14 cellular contexts compared by ENCODE assay signal in the genomic region with DNA sequence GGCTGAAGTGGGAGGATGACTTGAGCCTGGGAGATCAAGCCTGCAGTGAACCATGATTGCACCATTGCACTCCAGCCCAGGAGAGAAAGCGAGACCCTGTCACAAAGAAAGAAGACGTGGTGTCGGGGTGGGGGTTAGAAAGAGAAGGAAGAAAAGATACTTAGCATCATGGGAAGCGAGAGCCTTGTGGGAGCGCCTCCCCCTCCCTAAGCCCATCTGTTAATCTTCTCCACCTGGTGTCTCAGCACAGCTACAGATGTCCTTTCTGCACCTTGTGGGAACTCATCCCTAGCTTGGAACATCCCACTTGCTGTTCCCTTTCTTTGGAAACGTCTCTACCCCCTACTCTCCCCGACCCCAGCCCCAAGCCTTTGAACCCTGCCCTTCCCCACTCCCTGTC. TPM values are rescaled to one million over a fixed set of nuclear protein-coding genes. Genes with fewer than 3 reads are reported as not detected.
DNase-seq lines count a peak whose midpoint lies in the region; ATAC-seq and TF ChIP-seq lines count a peak whose summit lies in the region.
"Had no signal": no experiment of that assay in that cellular context is flagged by ENCODE, and none has a peak within 500 bp of the region (broad histone marks: within the 10 kb centered on the region; RNA-seq: fewer than 3 reads in every experiment).

No MANE protein-coding gene starts in this region.

- H3K27me3 Mint-ChIP-seq in CD4-positive, CD25-positive, alpha-beta regulatory T cell: no peaks in the 10 kb centered on the region
- H3K27me3 Mint-ChIP-seq in naive thymus-derived CD8-positive, alpha-beta T cell: no peaks in the 10 kb centered on the region

- peak overlapping the region in 2 of 3 donors; percentile 38 to 56 for H3K27ac Mint-ChIP-seq in CD4-positive, CD25-positive, alpha-beta regulatory T cell
- peak overlapping the region in 6 of 10 donors; percentile 9 to 67 (median 32) for H3K27ac Mint-ChIP-seq in naive thymus-derived CD8-positive, alpha-beta T cell

- H3K9me3 Mint-ChIP-seq in CD4-positive, CD25-positive, alpha-beta regulatory T cell: no peaks in the 10 kb centered on the region
- H3K9me3 Mint-ChIP-seq in naive thymus-derived CD8-positive, alpha-beta T cell: no peaks in the 10 kb centered on the region
- H3K9me3 Mint-ChIP-seq: IgD-negative memory B cell had no signal

- peaks cover 44% of the 10 kb centered on the region for H3K4me1 ChIP-seq in CD4-positive, CD25-positive, alpha-beta regulatory T cell (ENCODE audit: control insufficient read depth, insufficient read depth, low read length, poor library complexity, severe bottlenecking)

- H3K27ac ChIP-seq in CD4-positive, CD25-positive, alpha-beta regulatory T cell (ENCODE audit: insufficient read depth, low read length, poor library complexity, severe bottlenecking): no peak overlapping the region
- H3K27ac ChIP-seq in RWPE1: peak overlapping the region; percentile 95

- H3K4me3 Mint-ChIP-seq in CD4-positive, CD25-positive, alpha-beta regulatory T cell: no peak overlapping the region
- no peak overlapping the region for H3K4me3 Mint-ChIP-seq in naive thymus-derived CD8-positive, alpha-beta T cell

- DNase-seq in CD4-positive, CD25-positive, alpha-beta regulatory T cell: no peak
- peak; percentile 65 for DNase-seq in D341Med (ENCODE audit: low spot score)
- DNase-seq in RWPE1 (ENCODE audit: low spot score): no peak
- no peak for DNase-seq in naive thymus-derived CD8-positive, alpha-beta T cell
- DNase-seq in activated CD4-positive, alpha-beta T cell treated with anti-CD3 and anti-CD28 coated beads, Interleukin-2, amount 50 U/mL, for 48 hours: no peak
- DNase-seq: HCEC 1CT, NCI-H1436 treated with DMSO at 0.1 percent for 48 hours, NCI-H2081 treated with DMSO at 0.1 percent for 48 hours, NCI-H345, NCI-H748 treated with DMSO at 0.1 percent for 48 hours, SIG-M5 had no signal

- ATAC-seq in CD4-positive, CD25-positive, alpha-beta regulatory T cell (ENCODE audit: low read depth in 2 of 2): no peak
- no peak for ATAC-seq in naive thymus-derived CD8-positive, alpha-beta T cell
- ATAC-seq in HG02981 (IDR thresholded peaks at IDR 0.05; ENCODE audit: unreplicated experiment) (no peak), GM21619 (IDR thresholded peaks at IDR 0.05; ENCODE audit: unreplicated experiment) (no peak)

- CTCF ChIA-PET in RWPE1 (lab: Yijun Ruan, JAX): interaction anchor here (0.6 kb wide), 1 partner anchor 19 kb away, joined by 4 read pairs; no protein-coding TSS in a partner anchor

- H3K27me3 ChIP-seq in CD4-positive, CD25-positive, alpha-beta regulatory T cell (ENCODE audit: control insufficient read depth, insufficient read depth, low read length): no peaks in the 10 kb centered on the region

- TF ChIP-seq CTCF in RWPE1 (conservative IDR thresholded peaks at IDR 0.05; ENCODE audit: low read depth): no peak

- H3K4me1 Mint-ChIP-seq in CD4-positive, CD25-positive, alpha-beta regulatory T cell: peaks cover 11 to 47% (median 27%) of the 10 kb centered on the region in 4 donors
- H3K4me1 Mint-ChIP-seq in naive thymus-derived CD8-positive, alpha-beta T cell: peaks cover 12 to 49% (median 34%) of the 10 kb centered on the region in 4 donors

- H3K9me3 ChIP-seq in CD4-positive, CD25-positive, alpha-beta regulatory T cell (ENCODE audit: control insufficient read depth in 2 of 2, low read length in 2 of 2): no peaks in the 10 kb centered on the region

- H3K4me3 ChIP-seq in CD4-positive, CD25-positive, alpha-beta regulatory T cell (ENCODE audit: low read depth, low read length): no peak overlapping the region

- H3K36me3 ChIP-seq in CD4-positive, CD25-positive, alpha-beta regulatory T cell (ENCODE audit: control insufficient read depth, insufficient read depth, low read length): no peaks in the 10 kb centered on the region

- H3K36me3 Mint-ChIP-seq in CD4-positive, CD25-positive, alpha-beta regulatory T cell: no peaks in the 10 kb centered on the region
- no peaks in the 10 kb centered on the region for H3K36me3 Mint-ChIP-seq in naive thymus-derived CD8-positive, alpha-beta T cell

- POLR2A ChIA-PET in RWPE1 (lab: Yijun Ruan, JAX; ENCODE audit: low non-redundant PET): no interaction called here
- POLR2A ChIA-PET in naive thymus-derived CD8-positive, alpha-beta T cell (lab: Charles Lee): interaction anchor here (0.8 to 1.1 kb wide), 2 partner anchors 20 to 34 kb away, joined by 4 to 5 read pairs; partner anchors contain the start of gene ZNF785

RNA-seq across cellular contexts. Expression of gene ZNF688, which starts 6.0 kb away (rescaled TPM):
- 12.1 TPM for total RNA-seq in CD4-positive, CD25-positive, alpha-beta regulatory T cell
- 10 to 100 TPM; 34.5 to 59.1 (median 50.5) TPM for polyA plus RNA-seq in CD4-positive, CD25-positive, alpha-beta regulatory T cell
- 10 to 100 TPM; 19.9 to 21.2 TPM for total RNA-seq in naive thymus-derived CD8-positive, alpha-beta T cell
- 10 to 100 TPM; 21.2 to 22.0 (median 21.7) TPM for polyA plus RNA-seq in naive thymus-derived CD8-positive, alpha-beta T cell

RNA-seq across cellular contexts. Expression of gene ZNF764, which starts 7.4 kb away (rescaled TPM):
- 15.6 TPM for total RNA-seq in CD4-positive, CD25-positive, alpha-beta regulatory T cell
- 1 to 10 TPM; 4.8 to 6.5 (median 5.7) TPM for polyA plus RNA-seq in CD4-positive, CD25-positive, alpha-beta regulatory T cell
- 10 to 100 TPM; 18.8 to 19.3 TPM for total RNA-seq in naive thymus-derived CD8-positive, alpha-beta T cell
- 1 to 10 TPM; 3.6 to 6.5 (median 4.0) TPM for polyA plus RNA-seq in naive thymus-derived CD8-positive, alpha-beta T cell

RNA-seq across cellular contexts. Expression of gene ZNF785, which starts 20.0 kb away (rescaled TPM):
- total RNA-seq in CD4-positive, CD25-positive, alpha-beta regulatory T cell: 9.3 TPM
- polyA plus RNA-seq in CD4-positive, CD25-positive, alpha-beta regulatory T cell: 1 to 10 TPM; 1.4 to 3.5 (median 2.5) TPM
- total RNA-seq in naive thymus-derived CD8-positive, alpha-beta T cell: 10 to 100 TPM; 22.8 to 23.3 TPM
- 1 to 10 TPM; 1.6 to 3.5 (median 3.4) TPM for polyA plus RNA-seq in naive thymus-derived CD8-positive, alpha-beta T cell

RNA-seq across cellular contexts. Expression of gene ZNF747, which starts 30.9 kb away (rescaled TPM):
- total RNA-seq in CD4-positive, CD25-positive, alpha-beta regulatory T cell: 5.0 TPM
- polyA plus RNA-seq in CD4-positive, CD25-positive, alpha-beta regulatory T cell: 1 to 10 TPM; 6.4 to 9.4 (median 8.6) TPM
- total RNA-seq in naive thymus-derived CD8-positive, alpha-beta T cell: 10 to 100 TPM; 21.8 to 21.9 TPM
- polyA plus RNA-seq in naive thymus-derived CD8-positive, alpha-beta T cell: 10 to 100 TPM in 2 of 3 donors, 1 to 10 TPM in 1; 9.5 to 12.0 (median 11.4) TPM

RNA-seq across cellular contexts. Expression of gene ZNF768, which starts 39.2 kb away (rescaled TPM):
- total RNA-seq in CD4-positive, CD25-positive, alpha-beta regulatory T cell: 4.0 TPM
- polyA plus RNA-seq in CD4-positive, CD25-positive, alpha-beta regulatory T cell: 1 to 10 TPM in 1 of 4 donors, under 1 TPM in 3; 0.40 to 1.2 (median 0.66) TPM
- 1 to 10 TPM; 8.3 to 8.5 TPM for total RNA-seq in naive thymus-derived CD8-positive, alpha-beta T cell
- polyA plus RNA-seq in naive thymus-derived CD8-positive, alpha-beta T cell: 1 to 10 TPM; 1.1 to 2.1 (median 1.5) TPM
